Comparison of ENCODE assay signal across 1 cellular context in the genomic region with DNA sequence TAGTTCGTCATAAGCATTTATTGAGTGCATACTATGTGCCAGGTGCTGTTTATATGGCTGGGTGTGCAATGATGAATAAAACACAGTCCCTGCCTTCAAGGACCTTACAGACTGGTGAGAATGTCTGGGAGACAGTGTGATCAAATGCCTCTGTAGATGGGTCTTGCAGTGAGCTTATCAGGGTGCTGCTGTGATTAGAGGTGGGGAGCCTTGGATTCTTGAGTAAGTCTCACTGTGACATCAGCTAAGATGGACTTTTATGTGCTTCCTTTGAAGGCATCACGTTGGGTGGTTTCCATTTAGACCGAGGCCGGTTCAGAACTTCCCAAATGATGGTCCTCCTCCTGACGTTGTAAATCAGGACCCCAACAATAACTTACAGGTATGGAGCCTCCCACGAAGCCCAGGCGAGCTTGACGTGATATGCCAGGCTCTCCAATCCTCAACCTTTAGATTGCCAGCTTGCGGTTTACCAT.
A peak's percentile ranks its signal among the peaks of the same experiment; 100 is the strongest.
TF ChIP-seq lines count a peak whose summit lies in the region.

No MANE protein-coding gene starts in this region.

TF ChIP-seq in K562, 482 proteins besides CTCF, POLR2A, EP300 and RAD21:
- TF ChIP-seq MTA3 (IDR thresholded peaks at IDR 0.05; ENCODE audit: borderline replicate concordance) (peak; percentile 18; the same call in 1 of the 2 replicates), KHSRP (IDR thresholded peaks at IDR 0.05) (peak; percentile 64), POLR2B (IDR thresholded peaks at IDR 0.05; ENCODE audit: low read depth, partially characterized antibody) (peak; percentile 64), BDP1 (IDR thresholded peaks at IDR 0.05; ENCODE audit: insufficient read depth, insufficient read length) (no peak), ILF3 (IDR thresholded peaks at IDR 0.05; ENCODE audit: borderline replicate concordance) (peak; percentile 81; the same call in 1 of the 2 replicates), SUPT5H (IDR thresholded peaks at IDR 0.05) (peak; percentile 45), IRF2 (CRISPR knock-in tag; IDR thresholded peaks at IDR 0.05) (no peak), ZNF316 (IDR thresholded peaks at IDR 0.05) (no peak), KDM5B (IDR thresholded peaks at IDR 0.05; ENCODE audit: insufficient replicate concordance, low read depth, low read length) (peak; percentile 29), ZC3H11A (IDR thresholded peaks at IDR 0.05; ENCODE audit: low read depth, low read length) (no peak), RBM34 (IDR thresholded peaks at IDR 0.05; ENCODE audit: borderline replicate concordance, insufficient read depth, low read length) (no peak), CBX5 (IDR thresholded peaks at IDR 0.05; ENCODE audit: borderline replicate concordance, low read depth) (no peak), RBM22 (IDR thresholded peaks at IDR 0.05; ENCODE audit: low read depth, low read length, poor library complexity, severe bottlenecking) (peak; percentile 68), ARID2 (IDR thresholded peaks at IDR 0.05) (no peak), PML (IDR thresholded peaks at IDR 0.05; ENCODE audit: low read length) (peak; percentile 65; the same call in 1 of the 2 replicates), CREB1 (IDR thresholded peaks at IDR 0.05) (no peak), CREB1 (CRISPR knock-in tag; IDR thresholded peaks at IDR 0.05) (no peak), TBL1XR1 (IDR thresholded peaks at IDR 0.05; ENCODE audit: low read length in 2 of 2) (no peak), POLR2AphosphoS2 (IDR thresholded peaks at IDR 0.05; ENCODE audit: low read length) (0 out of 2 replicates have a peak, but pooled peaks have one; percentile 63), POLR2H (tag; IDR thresholded peaks at IDR 0.05; ENCODE audit: low read depth) (0 out of 2 replicates have a peak, but pooled peaks have one; percentile 17), ARID1B (IDR thresholded peaks at IDR 0.05) (no peak), POLR2AphosphoS5 (IDR thresholded peaks at IDR 0.05; ENCODE audit: control insufficient read depth, insufficient read depth, low read depth, low read length) (peak; percentile 19; the same call in 1 of the 2 replicates), MAFF (IDR thresholded peaks at IDR 0.05; ENCODE audit: low read length) (no peak), TAL1 (IDR thresholded peaks at IDR 0.05) (no peak), LEF1 (IDR thresholded peaks at IDR 0.05) (no peak), U2AF2 (optimal IDR thresholded peaks at IDR 0.05; ENCODE audit: low read depth, low read length) (no peak), SREBF2 (CRISPR knock-in tag; IDR thresholded peaks at IDR 0.05) (no peak), ELF4 (CRISPR knock-in tag; IDR thresholded peaks at IDR 0.05) (no peak)
- TF ChIP-seq, protein P1, sequence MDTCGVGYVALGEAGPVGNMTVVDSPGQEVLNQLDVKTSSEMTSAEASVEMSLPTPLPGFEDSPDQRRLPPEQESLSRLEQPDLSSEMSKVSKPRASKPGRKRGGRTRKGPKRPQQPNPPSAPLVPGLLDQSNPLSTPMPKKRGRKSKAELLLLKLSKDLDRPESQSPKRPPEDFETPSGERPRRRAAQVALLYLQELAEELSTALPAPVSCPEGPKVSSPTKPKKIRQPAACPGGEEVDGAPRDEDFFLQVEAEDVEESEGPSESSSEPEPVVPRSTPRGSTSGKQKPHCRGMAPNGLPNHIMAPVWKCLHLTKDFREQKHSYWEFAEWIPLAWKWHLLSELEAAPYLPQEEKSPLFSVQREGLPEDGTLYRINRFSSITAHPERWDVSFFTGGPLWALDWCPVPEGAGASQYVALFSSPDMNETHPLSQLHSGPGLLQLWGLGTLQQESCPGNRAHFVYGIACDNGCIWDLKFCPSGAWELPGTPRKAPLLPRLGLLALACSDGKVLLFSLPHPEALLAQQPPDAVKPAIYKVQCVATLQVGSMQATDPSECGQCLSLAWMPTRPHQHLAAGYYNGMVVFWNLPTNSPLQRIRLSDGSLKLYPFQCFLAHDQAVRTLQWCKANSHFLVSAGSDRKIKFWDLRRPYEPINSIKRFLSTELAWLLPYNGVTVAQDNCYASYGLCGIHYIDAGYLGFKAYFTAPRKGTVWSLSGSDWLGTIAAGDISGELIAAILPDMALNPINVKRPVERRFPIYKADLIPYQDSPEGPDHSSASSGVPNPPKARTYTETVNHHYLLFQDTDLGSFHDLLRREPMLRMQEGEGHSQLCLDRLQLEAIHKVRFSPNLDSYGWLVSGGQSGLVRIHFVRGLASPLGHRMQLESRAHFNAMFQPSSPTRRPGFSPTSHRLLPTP (IDR thresholded peaks at IDR 0.05; ENCODE audit: borderline replicate concordance, extremely low read depth, insufficient read length) = no peak
- TF ChIP-seq, protein P2, sequence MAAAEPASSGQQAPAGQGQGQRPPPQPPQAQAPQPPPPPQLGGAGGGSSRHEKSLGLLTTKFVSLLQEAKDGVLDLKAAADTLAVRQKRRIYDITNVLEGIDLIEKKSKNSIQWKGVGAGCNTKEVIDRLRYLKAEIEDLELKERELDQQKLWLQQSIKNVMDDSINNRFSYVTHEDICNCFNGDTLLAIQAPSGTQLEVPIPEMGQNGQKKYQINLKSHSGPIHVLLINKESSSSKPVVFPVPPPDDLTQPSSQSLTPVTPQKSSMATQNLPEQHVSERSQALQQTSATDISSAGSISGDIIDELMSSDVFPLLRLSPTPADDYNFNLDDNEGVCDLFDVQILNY (CRISPR knock-in tag; IDR thresholded peaks at IDR 0.05) = no peak
- TF ChIP-seq, protein P3, sequence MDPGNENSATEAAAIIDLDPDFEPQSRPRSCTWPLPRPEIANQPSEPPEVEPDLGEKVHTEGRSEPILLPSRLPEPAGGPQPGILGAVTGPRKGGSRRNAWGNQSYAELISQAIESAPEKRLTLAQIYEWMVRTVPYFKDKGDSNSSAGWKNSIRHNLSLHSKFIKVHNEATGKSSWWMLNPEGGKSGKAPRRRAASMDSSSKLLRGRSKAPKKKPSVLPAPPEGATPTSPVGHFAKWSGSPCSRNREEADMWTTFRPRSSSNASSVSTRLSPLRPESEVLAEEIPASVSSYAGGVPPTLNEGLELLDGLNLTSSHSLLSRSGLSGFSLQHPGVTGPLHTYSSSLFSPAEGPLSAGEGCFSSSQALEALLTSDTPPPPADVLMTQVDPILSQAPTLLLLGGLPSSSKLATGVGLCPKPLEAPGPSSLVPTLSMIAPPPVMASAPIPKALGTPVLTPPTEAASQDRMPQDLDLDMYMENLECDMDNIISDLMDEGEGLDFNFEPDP (CRISPR knock-in tag; IDR thresholded peaks at IDR 0.05) = 0 out of 2 replicates have a peak, but pooled peaks have one; percentile 38
- TF ChIP-seq, protein P4, sequence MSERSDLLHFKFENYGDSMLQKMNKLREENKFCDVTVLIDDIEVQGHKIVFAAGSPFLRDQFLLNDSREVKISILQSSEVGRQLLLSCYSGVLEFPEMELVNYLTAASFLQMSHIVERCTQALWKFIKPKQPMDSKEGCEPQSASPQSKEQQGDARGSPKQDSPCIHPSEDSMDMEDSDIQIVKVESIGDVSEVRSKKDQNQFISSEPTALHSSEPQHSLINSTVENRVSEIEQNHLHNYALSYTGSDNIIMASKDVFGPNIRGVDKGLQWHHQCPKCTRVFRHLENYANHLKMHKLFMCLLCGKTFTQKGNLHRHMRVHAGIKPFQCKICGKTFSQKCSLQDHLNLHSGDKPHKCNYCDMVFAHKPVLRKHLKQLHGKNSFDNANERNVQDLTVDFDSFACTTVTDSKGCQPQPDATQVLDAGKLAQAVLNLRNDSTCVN (CRISPR knock-in tag; IDR thresholded peaks at IDR 0.05) = 0 out of 2 replicates have a peak, but pooled peaks have one; percentile 39
- TF ChIP-seq, protein P5, sequence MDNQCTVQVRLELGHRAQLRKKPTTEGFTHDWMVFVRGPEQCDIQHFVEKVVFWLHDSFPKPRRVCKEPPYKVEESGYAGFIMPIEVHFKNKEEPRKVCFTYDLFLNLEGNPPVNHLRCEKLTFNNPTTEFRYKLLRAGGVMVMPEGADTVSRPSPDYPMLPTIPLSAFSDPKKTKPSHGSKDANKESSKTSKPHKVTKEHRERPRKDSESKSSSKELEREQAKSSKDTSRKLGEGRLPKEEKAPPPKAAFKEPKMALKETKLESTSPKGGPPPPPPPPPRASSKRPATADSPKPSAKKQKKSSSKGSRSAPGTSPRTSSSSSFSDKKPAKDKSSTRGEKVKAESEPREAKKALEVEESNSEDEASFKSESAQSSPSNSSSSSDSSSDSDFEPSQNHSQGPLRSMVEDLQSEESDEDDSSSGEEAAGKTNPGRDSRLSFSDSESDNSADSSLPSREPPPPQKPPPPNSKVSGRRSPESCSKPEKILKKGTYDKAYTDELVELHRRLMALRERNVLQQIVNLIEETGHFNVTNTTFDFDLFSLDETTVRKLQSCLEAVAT (IDR thresholded peaks at IDR 0.05) = 0 out of 4 replicates have a peak, but pooled peaks of 1 of the 2 experiments have one; percentile 30
- TF ChIP-seq, protein P6, sequence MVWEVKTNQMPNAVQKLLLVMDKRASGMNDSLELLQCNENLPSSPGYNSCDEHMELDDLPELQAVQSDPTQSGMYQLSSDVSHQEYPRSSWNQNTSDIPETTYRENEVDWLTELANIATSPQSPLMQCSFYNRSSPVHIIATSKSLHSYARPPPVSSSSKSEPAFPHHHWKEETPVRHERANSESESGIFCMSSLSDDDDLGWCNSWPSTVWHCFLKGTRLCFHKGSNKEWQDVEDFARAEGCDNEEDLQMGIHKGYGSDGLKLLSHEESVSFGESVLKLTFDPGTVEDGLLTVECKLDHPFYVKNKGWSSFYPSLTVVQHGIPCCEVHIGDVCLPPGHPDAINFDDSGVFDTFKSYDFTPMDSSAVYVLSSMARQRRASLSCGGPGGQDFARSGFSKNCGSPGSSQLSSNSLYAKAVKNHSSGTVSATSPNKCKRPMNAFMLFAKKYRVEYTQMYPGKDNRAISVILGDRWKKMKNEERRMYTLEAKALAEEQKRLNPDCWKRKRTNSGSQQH (CRISPR knock-in tag; IDR thresholded peaks at IDR 0.05) = 0 out of 2 replicates have a peak, but pooled peaks have one; percentile 22
- TF ChIP-seq, protein P7, sequence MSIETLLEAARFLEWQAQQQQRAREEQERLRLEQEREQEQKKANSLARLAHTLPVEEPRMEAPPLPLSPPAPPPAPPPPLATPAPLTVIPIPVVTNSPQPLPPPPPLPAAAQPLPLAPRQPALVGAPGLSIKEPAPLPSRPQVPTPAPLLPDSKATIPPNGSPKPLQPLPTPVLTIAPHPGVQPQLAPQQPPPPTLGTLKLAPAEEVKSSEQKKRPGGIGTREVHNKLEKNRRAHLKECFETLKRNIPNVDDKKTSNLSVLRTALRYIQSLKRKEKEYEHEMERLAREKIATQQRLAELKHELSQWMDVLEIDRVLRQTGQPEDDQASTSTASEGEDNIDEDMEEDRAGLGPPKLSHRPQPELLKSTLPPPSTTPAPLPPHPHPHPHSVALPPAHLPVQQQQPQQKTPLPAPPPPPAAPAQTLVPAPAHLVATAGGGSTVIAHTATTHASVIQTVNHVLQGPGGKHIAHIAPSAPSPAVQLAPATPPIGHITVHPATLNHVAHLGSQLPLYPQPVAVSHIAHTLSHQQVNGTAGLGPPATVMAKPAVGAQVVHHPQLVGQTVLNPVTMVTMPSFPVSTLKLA (conservative IDR thresholded peaks at IDR 0.05) = no peak
- TF ChIP-seq, protein P8, sequence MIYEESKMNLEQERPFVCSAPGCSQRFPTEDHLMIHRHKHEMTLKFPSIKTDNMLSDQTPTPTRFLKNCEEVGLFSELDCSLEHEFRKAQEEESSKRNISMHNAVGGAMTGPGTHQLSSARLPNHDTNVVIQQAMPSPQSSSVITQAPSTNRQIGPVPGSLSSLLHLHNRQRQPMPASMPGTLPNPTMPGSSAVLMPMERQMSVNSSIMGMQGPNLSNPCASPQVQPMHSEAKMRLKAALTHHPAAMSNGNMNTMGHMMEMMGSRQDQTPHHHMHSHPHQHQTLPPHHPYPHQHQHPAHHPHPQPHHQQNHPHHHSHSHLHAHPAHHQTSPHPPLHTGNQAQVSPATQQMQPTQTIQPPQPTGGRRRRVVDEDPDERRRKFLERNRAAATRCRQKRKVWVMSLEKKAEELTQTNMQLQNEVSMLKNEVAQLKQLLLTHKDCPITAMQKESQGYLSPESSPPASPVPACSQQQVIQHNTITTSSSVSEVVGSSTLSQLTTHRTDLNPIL (CRISPR knock-in tag; IDR thresholded peaks at IDR 0.05) = no peak
- TF ChIP-seq, protein P9, sequence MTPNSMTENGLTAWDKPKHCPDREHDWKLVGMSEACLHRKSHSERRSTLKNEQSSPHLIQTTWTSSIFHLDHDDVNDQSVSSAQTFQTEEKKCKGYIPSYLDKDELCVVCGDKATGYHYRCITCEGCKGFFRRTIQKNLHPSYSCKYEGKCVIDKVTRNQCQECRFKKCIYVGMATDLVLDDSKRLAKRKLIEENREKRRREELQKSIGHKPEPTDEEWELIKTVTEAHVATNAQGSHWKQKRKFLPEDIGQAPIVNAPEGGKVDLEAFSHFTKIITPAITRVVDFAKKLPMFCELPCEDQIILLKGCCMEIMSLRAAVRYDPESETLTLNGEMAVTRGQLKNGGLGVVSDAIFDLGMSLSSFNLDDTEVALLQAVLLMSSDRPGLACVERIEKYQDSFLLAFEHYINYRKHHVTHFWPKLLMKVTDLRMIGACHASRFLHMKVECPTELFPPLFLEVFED (CRISPR knock-in tag; conservative IDR thresholded peaks at IDR 0.05) = peak; percentile 76; the same call in 1 of the 2 replicates
